Comparison of ENCODE assay signal across 1 cellular context in genomic region chr2:218322756-218323525, GRCh38.
TF ChIP-seq lines count a peak whose summit lies in the region.

No MANE protein-coding gene starts in this region.

TF ChIP-seq in GM23338, 12 proteins besides CTCF, POLR2A, EP300 and RAD21 (continued from another document):
- TF ChIP-seq REST (IDR thresholded peaks at IDR 0.05; ENCODE audit: unreplicated experiment), result no peak
- no peak for TF ChIP-seq EZH2phosphoT487 (IDR thresholded peaks at IDR 0.05; ENCODE audit: unreplicated experiment)
- TF ChIP-seq CREB1 (CRISPR knock-in tag; IDR thresholded peaks at IDR 0.05; ENCODE audit: low read depth), result no peak
- no peak for TF ChIP-seq ZNF462 (CRISPR knock-in tag; IDR thresholded peaks at IDR 0.05)
- TF ChIP-seq STAT1 (IDR thresholded peaks at IDR 0.05; ENCODE audit: unreplicated experiment), result no peak
